ENCODE assay signal across 2 cellular contexts in genomic region chr15:71314956-71315537, GRCh38.
TF ChIP-seq lines count a peak whose summit lies in the region.

No MANE protein-coding gene starts in this region.

TF ChIP-seq in liver, 16 proteins besides CTCF, POLR2A, EP300 and RAD21:
- TF ChIP-seq, protein P1, sequence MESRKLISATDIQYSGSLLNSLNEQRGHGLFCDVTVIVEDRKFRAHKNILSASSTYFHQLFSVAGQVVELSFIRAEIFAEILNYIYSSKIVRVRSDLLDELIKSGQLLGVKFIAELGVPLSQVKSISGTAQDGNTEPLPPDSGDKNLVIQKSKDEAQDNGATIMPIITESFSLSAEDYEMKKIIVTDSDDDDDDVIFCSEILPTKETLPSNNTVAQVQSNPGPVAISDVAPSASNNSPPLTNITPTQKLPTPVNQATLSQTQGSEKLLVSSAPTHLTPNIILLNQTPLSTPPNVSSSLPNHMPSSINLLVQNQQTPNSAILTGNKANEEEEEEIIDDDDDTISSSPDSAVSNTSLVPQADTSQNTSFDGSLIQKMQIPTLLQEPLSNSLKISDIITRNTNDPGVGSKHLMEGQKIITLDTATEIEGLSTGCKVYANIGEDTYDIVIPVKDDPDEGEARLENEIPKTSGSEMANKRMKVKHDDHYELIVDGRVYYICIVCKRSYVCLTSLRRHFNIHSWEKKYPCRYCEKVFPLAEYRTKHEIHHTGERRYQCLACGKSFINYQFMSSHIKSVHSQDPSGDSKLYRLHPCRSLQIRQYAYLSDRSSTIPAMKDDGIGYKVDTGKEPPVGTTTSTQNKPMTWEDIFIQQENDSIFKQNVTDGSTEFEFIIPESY (IDR thresholded peaks at IDR 0.05) = peak; percentile 20
- TF ChIP-seq EGR1 (IDR thresholded peaks at IDR 0.05; ENCODE audit: low read depth in 2 of 2) = no peak
- TF ChIP-seq ATF3 (IDR thresholded peaks at IDR 0.05) = no peak
- TF ChIP-seq, protein P2, sequence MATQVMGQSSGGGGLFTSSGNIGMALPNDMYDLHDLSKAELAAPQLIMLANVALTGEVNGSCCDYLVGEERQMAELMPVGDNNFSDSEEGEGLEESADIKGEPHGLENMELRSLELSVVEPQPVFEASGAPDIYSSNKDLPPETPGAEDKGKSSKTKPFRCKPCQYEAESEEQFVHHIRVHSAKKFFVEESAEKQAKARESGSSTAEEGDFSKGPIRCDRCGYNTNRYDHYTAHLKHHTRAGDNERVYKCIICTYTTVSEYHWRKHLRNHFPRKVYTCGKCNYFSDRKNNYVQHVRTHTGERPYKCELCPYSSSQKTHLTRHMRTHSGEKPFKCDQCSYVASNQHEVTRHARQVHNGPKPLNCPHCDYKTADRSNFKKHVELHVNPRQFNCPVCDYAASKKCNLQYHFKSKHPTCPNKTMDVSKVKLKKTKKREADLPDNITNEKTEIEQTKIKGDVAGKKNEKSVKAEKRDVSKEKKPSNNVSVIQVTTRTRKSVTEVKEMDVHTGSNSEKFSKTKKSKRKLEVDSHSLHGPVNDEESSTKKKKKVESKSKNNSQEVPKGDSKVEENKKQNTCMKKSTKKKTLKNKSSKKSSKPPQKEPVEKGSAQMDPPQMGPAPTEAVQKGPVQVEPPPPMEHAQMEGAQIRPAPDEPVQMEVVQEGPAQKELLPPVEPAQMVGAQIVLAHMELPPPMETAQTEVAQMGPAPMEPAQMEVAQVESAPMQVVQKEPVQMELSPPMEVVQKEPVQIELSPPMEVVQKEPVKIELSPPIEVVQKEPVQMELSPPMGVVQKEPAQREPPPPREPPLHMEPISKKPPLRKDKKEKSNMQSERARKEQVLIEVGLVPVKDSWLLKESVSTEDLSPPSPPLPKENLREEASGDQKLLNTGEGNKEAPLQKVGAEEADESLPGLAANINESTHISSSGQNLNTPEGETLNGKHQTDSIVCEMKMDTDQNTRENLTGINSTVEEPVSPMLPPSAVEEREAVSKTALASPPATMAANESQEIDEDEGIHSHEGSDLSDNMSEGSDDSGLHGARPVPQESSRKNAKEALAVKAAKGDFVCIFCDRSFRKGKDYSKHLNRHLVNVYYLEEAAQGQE (IDR thresholded peaks at IDR 0.05) = no peak
- TF ChIP-seq HNF4A (conservative IDR thresholded peaks at IDR 0.05) = peak; percentile 97
- TF ChIP-seq, protein P3, sequence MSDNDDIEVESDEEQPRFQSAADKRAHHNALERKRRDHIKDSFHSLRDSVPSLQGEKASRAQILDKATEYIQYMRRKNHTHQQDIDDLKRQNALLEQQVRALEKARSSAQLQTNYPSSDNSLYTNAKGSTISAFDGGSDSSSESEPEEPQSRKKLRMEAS (IDR thresholded peaks at IDR 0.05) = peak; percentile 84
- peak; percentile 48 for TF ChIP-seq NR2F2 (IDR thresholded peaks at IDR 0.05)
- peak; percentile 86 for TF ChIP-seq SP1 (IDR thresholded peaks at IDR 0.05)
- peak; percentile 89 to 93 for TF ChIP-seq RXRA (IDR thresholded peaks at IDR 0.05)
- peak; percentile 62 for TF ChIP-seq YY1 (IDR thresholded peaks at IDR 0.05)
- no peak for TF ChIP-seq GABPA (IDR thresholded peaks at IDR 0.05 in 1 of 2, conservative IDR thresholded peaks at IDR 0.05 in 1 of 2)
- no peak for TF ChIP-seq FOXA1 (IDR thresholded peaks at IDR 0.05)
- TF ChIP-seq FOXA2 (IDR thresholded peaks at IDR 0.05) = no peak
- TF ChIP-seq HNF4G (IDR thresholded peaks at IDR 0.05) = peak; percentile 88
- no peak for TF ChIP-seq TAF1 (conservative IDR thresholded peaks at IDR 0.05)
- peak; percentile 40 to 54 for TF ChIP-seq JUND (IDR thresholded peaks at IDR 0.05)
TF ChIP-seq in liver: peak in this region for 9.

TF ChIP-seq in HepG2, 621 proteins besides CTCF, POLR2A, EP300 and RAD21 (continued from another document):
- TF ChIP-seq, protein P4, sequence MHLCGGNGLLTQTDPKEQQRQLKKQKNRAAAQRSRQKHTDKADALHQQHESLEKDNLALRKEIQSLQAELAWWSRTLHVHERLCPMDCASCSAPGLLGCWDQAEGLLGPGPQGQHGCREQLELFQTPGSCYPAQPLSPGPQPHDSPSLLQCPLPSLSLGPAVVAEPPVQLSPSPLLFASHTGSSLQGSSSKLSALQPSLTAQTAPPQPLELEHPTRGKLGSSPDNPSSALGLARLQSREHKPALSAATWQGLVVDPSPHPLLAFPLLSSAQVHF (CRISPR knock-in tag; IDR thresholded peaks at IDR 0.05) = no peak
- no peak for TF ChIP-seq NFE2 (CRISPR knock-in tag; IDR thresholded peaks at IDR 0.05)
- no peak for TF ChIP-seq TOE1 (CRISPR knock-in tag; IDR thresholded peaks at IDR 0.05)
- no peak for TF ChIP-seq ZNF567 (CRISPR knock-in tag; IDR thresholded peaks at IDR 0.05; ENCODE audit: borderline replicate concordance)
- TF ChIP-seq ZC3H4 (CRISPR knock-in tag; IDR thresholded peaks at IDR 0.05; ENCODE audit: borderline replicate concordance) = no peak
- TF ChIP-seq RAD51 (IDR thresholded peaks at IDR 0.05; ENCODE audit: borderline replicate concordance) = no peak
- no peak for TF ChIP-seq HMG20B (CRISPR knock-in tag; conservative IDR thresholded peaks at IDR 0.05)
- TF ChIP-seq E2F1 (CRISPR knock-in tag; IDR thresholded peaks at IDR 0.05) = no peak
- no peak for TF ChIP-seq SALL1 (CRISPR knock-in tag; IDR thresholded peaks at IDR 0.05)
- no peak for TF ChIP-seq ZNF563 (CRISPR knock-in tag; IDR thresholded peaks at IDR 0.05)
- TF ChIP-seq IKZF4 (CRISPR knock-in tag; IDR thresholded peaks at IDR 0.05; ENCODE audit: borderline replicate concordance, low read depth, not compliant biosample characterization) = no peak
- TF ChIP-seq, protein P5, sequence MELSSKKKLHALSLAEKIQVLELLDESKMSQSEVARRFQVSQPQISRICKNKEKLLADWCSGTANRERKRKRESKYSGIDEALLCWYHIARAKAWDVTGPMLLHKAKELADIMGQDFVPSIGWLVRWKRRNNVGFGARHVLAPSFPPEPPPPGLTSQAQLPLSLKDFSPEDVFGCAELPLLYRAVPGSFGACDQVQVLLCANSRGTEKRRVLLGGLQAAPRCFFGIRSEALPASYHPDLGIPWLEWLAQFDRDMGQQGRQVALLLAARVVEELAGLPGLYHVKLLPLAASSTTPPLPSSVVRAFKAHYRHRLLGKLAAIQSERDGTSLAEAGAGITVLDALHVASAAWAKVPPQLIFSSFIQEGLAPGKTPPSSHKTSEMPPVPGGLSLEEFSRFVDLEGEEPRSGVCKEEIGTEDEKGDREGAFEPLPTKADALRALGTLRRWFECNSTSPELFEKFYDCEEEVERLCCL (CRISPR knock-in tag; IDR thresholded peaks at IDR 0.05; ENCODE audit: borderline replicate concordance) = no peak
- no peak for TF ChIP-seq POLR2AphosphoS2 (IDR thresholded peaks at IDR 0.05; ENCODE audit: low read depth, low read length)
- no peak for TF ChIP-seq NFIB (CRISPR knock-in tag; IDR thresholded peaks at IDR 0.05; ENCODE audit: borderline replicate concordance)
- TF ChIP-seq, protein P6, sequence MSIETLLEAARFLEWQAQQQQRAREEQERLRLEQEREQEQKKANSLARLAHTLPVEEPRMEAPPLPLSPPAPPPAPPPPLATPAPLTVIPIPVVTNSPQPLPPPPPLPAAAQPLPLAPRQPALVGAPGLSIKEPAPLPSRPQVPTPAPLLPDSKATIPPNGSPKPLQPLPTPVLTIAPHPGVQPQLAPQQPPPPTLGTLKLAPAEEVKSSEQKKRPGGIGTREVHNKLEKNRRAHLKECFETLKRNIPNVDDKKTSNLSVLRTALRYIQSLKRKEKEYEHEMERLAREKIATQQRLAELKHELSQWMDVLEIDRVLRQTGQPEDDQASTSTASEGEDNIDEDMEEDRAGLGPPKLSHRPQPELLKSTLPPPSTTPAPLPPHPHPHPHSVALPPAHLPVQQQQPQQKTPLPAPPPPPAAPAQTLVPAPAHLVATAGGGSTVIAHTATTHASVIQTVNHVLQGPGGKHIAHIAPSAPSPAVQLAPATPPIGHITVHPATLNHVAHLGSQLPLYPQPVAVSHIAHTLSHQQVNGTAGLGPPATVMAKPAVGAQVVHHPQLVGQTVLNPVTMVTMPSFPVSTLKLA (IDR thresholded peaks at IDR 0.05) = no peak
- no peak for TF ChIP-seq CEBPB (IDR thresholded peaks at IDR 0.05; ENCODE audit: borderline replicate concordance, low read depth, low read length)
- no peak for TF ChIP-seq GRHL1 (CRISPR knock-in tag; conservative IDR thresholded peaks at IDR 0.05)
- TF ChIP-seq TAF1 (CRISPR knock-in tag; IDR thresholded peaks at IDR 0.05) = no peak
TF ChIP-seq in HepG2: peak in this region for 0.
